In the genomic region with DNA sequence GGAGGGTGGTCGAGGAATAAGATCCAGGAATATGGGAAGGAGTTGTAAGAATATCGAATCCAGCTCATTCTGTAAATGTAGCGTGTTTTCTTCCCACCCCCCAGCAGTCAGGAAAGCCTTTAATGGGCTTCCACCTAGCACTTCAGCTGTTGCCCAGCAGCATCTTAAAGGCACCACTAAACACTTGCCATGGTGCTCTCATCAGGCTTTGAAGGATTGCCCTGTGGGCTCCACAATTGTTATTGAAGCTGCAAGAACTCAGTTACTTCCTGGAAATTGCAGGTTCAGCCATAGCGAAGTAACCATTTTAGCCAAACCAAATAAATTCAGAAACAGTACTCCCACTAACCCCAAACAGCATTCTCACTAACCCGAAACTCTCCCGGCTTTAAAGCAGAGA, we compare ENCODE assay signal across 23 cellular contexts.
DNase-seq lines count a peak whose midpoint lies in the region; ATAC-seq and TF ChIP-seq lines count a peak whose summit lies in the region.
"Had no signal": no experiment of that assay in that cellular context is flagged by ENCODE, and none has a peak within 500 bp of the region (broad histone marks: within the 10 kb centered on the region; RNA-seq: fewer than 3 reads in every experiment).

No MANE protein-coding gene starts in this region.

- peaks cover 14% of the 10 kb centered on the region; the same call in 1 of the 2 replicates for H3F3A ChIP-seq in GM23248 (ENCODE audit: insufficient read depth)

- H3K4me1 ChIP-seq in GM23248 (ENCODE audit: insufficient read depth) (peaks cover 51% of the 10 kb centered on the region), RWPE2 (ENCODE audit: insufficient read depth, poor library complexity, severe bottlenecking) (peaks cover 24% of the 10 kb centered on the region)
- H3K4me1 ChIP-seq: pancreas had no signal

- H3K36me3 ChIP-seq in GM23248 (ENCODE audit: low read depth) (no peaks in the 10 kb centered on the region), RWPE2 (ENCODE audit: low read depth) (no peaks in the 10 kb centered on the region)
- H3K36me3 ChIP-seq: brain microvascular endothelial cell, pancreas, transverse colon had no signal

- H3K4me3 ChIP-seq in GM23248: no peak overlapping the region
- no peak overlapping the region for H3K4me3 ChIP-seq in RWPE2 (ENCODE audit: severe bottlenecking)
- H3K4me3 ChIP-seq in fibroblast of the aortic adventitia (ENCODE audit: low read depth, low read length): no peak overlapping the region
- H3K4me3 ChIP-seq: pancreas, transverse colon had no signal

- in situ Hi-C loops in GM23248 (cut with MboI): no loop called here

- no peak overlapping the region for H2AFZ ChIP-seq in GM23248

- H3K4me2 ChIP-seq in GM23248 (ENCODE audit: unreplicated experiment): no peak overlapping the region

- no peak for ATAC-seq in RWPE2 (ENCODE audit: low read depth)
- ATAC-seq: left colon, Panc1 had no signal

- WGBS in GM23248 (ENCODE audit: low coverage in 1 of 2, low lambda C conversion rate in 2 of 2, missing lambda C conversion rate in 2 of 2), 2 experiments: 92 to 96% methylated on average over 6 of the region's 6 CpGs

- H3K27me3 ChIP-seq in GM23248 (replicated peaks; ENCODE audit: insufficient read depth) (no peaks in the 10 kb centered on the region), RWPE2 (ENCODE audit: insufficient read depth, poor library complexity, severe bottlenecking) (no peaks in the 10 kb centered on the region)
- H3K27me3 ChIP-seq: brain microvascular endothelial cell, pancreas, transverse colon had no signal

- no peaks in the 10 kb centered on the region for H4K20me1 ChIP-seq in GM23248 (ENCODE audit: insufficient read depth)

- H3K27ac ChIP-seq in GM23248: peak overlapping the region; percentile 47
- H3K27ac ChIP-seq in RWPE2 (ENCODE audit: poor library complexity, severe bottlenecking): peak overlapping the region; percentile 61
- H3K27ac ChIP-seq: brain microvascular endothelial cell, pancreas, transverse colon had no signal

- no peaks in the 10 kb centered on the region for H3K79me2 ChIP-seq in GM23248 (ENCODE audit: insufficient read depth)

- no peak overlapping the region for H3K9ac ChIP-seq in GM23248

- no peaks in the 10 kb centered on the region for H3K9me2 ChIP-seq in GM23248 (ENCODE audit: insufficient read depth)

- DNase-seq in GM23248: no peak
- no peak for DNase-seq in RWPE2 (ENCODE audit: low spot score)
- peak; percentile 40 for DNase-seq in fibroblast of the aortic adventitia (ENCODE audit: low read depth)
- DNase-seq in stromal cell of bone marrow (ENCODE audit: low read depth): peak; percentile 70
- DNase-seq in NCI-H1048 (lab: John Stamatoyannopoulos, UW): no peak
- no peak for DNase-seq in D341Med (ENCODE audit: low spot score)
- DNase-seq in activated effector memory CD4-positive, alpha-beta T cell treated with anti-CD3 and anti-CD28 coated beads, Interleukin-2, amount 50 U/mL, for 16 hours: no peak
- DNase-seq: activated CD4-positive, alpha-beta memory T cell treated with anti-CD3 and anti-CD28 coated beads, Interleukin-2, amount 10 ng/mL, durations not matched to agents 7 days and 5 days; activated CD8-positive, alpha-beta memory T cell treated with anti-CD3 and anti-CD28 coated beads, Interleukin-2, amount 50 U/mL, for 4 hours; activated naive CD4-positive, alpha-beta T cell treated with anti-CD3 and anti-CD28 coated beads for 36 hours; brain microvascular endothelial cell; effector CD4-positive, alpha-beta T cell; hypothalamus; left colon; NCI-H1092 treated with DMSO at 0.1 percent for 48 hours; NCI-H1694 treated with DMSO at 0.1 percent for 48 hours; NCI-H524 treated with DMSO at 0.1 percent for 48 hours; pancreas; retina; SIG-M5; stimulated activated CD4-positive, alpha-beta T cell treated with anti-CD3 and anti-CD28 coated beads, Interleukin-1b, Interleukin-23, amount 100 ng/mL, for 48 hours; transverse colon had no signal

- TF ChIP-seq CTCF in RWPE2 (IDR thresholded peaks at IDR 0.05; ENCODE audit: poor library complexity, severe bottlenecking): no peak
- TF ChIP-seq CTCF in fibroblast of the aortic adventitia (IDR thresholded peaks at IDR 0.05; ENCODE audit: insufficient read depth, low read length): no peak

- H3K9me3 ChIP-seq in GM23248 (ENCODE audit: low read depth) (no peaks in the 10 kb centered on the region), RWPE2 (ENCODE audit: severe bottlenecking) (no peaks in the 10 kb centered on the region)
- H3K9me3 ChIP-seq: pancreas, transverse colon had no signal

Comparison
In these comparisons a context has a peak if more than half of its experiments do, and no peak if none do; other contexts are left out.
1. DNase-seq: peak in fibroblast of the aortic adventitia (single experiment) and stromal cell of bone marrow (single experiment); none in GM23248 (single experiment), RWPE2 (single experiment), NCI-H1048 (single experiment), D341Med (single experiment) and activated effector memory CD4-positive, alpha-beta T cell treated with anti-CD3 and anti-CD28 coated beads, Interleukin-2, amount 50 U/mL, for 16 hours (single experiment).